12 cellular contexts compared by ENCODE assay signal in the genomic region with DNA sequence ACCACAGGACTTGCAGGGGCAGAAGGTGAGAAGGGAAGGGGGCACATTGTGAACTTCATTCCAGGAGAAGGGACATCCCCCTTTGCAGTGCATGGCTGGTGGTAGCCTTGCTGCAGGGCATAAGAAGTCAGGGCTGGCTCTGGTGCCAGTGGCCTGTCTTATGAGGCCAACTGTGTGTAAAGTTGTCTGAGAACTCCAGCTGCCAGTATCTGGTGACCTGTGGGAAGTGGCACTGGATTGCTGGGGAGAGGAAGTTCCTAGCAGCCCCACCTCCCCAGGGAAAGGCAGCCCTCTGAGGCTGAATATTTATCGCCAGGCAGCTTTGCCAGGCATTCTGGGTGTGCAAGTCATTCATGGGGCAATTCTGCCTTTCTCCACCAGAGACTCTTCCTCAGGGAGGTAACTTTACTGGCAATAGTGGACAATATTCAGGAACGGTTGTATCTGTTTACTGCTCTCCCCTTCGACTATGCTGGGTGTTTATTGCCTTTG. TPM values are rescaled to one million over a fixed set of nuclear protein-coding genes. Genes with fewer than 3 reads are reported as not detected.
DNase-seq lines count a peak whose midpoint lies in the region; ATAC-seq and TF ChIP-seq lines count a peak whose summit lies in the region.
"Had no signal": no experiment of that assay in that cellular context is flagged by ENCODE, and none has a peak within 500 bp of the region (broad histone marks: within the 10 kb centered on the region; RNA-seq: fewer than 3 reads in every experiment).

No MANE protein-coding gene starts in this region.

- peaks cover 15% of the 10 kb centered on the region for H3K4me1 Mint-ChIP-seq in MCF 10A (ENCODE audit: insufficient read depth, unreplicated experiment)

- no peak for TF ChIP-seq EP300 in transverse colon (IDR thresholded peaks at IDR 0.05; ENCODE audit: low read depth)

- TF ChIP-seq POLR2A in breast epithelium (IDR thresholded peaks at IDR 0.05) (no peak), transverse colon (IDR thresholded peaks at IDR 0.05) (no peak)

- H3K9me3 ChIP-seq in breast epithelium (no peaks in the 10 kb centered on the region), transverse colon (no peaks in the 10 kb centered on the region)
- H3K9me3 ChIP-seq: Peyer's patch had no signal

- H3K27me3 ChIP-seq in breast epithelium, result no peaks in the 10 kb centered on the region
- H3K27me3 ChIP-seq in foreskin keratinocyte, result peaks cover 14% of the 10 kb centered on the region
- peaks cover 19% of the 10 kb centered on the region for H3K27me3 ChIP-seq in transverse colon
- H3K27me3 ChIP-seq: Peyer's patch had no signal

- intact Hi-C loops in MCF 10A (cut with micrococcal nuclease) (loop anchor here (5.0 kb wide), 1 partner anchor 217 kb away; a partner anchor contains a TSS), breast epithelium (cut with DNase I; ENCODE audit: low total_unique reads) (no loop called here), transverse colon (cut with DNase I; ENCODE audit: low total_unique reads) (no loop called here)

- H3K27ac ChIP-seq in breast epithelium (no peak overlapping the region), foreskin keratinocyte (no peak overlapping the region), transverse colon (no peak overlapping the region)
- H3K27ac ChIP-seq: Peyer's patch, WERI-Rb-1 had no signal

- no peaks in the 10 kb centered on the region for H3K9me3 Mint-ChIP-seq in MCF 10A (ENCODE audit: unreplicated experiment)

- ATAC-seq in foreskin keratinocyte, result peak; percentile 24

- H3K4me1 ChIP-seq in breast epithelium (no peaks in the 10 kb centered on the region), foreskin keratinocyte (no peaks in the 10 kb centered on the region), transverse colon (no peaks in the 10 kb centered on the region)
- H3K4me1 ChIP-seq: Peyer's patch had no signal

- BruUV-seq in MCF 10A (replicated peaks; lab: Mats Ljungman, UMichigan), result no TSS peak

- DNase-seq in MCF 10A (ENCODE audit: unreplicated experiment), result peak; percentile 13
- DNase-seq in breast epithelium (ENCODE audit: low spot score in 2 of 2), result no peak
- peak; percentile 23 for DNase-seq in NCI-H226
- no peak for DNase-seq in foreskin keratinocyte
- peak; percentile 20 for DNase-seq in transverse colon
- no peak for DNase-seq in hepatic stellate cell (ENCODE audit: low spot score)
- no peak for DNase-seq in DMS79 (lab: John Stamatoyannopoulos, UW)
- no peak for DNase-seq in NCI-H345 treated with DMSO at 0.1 percent for 48 hours (lab: John Stamatoyannopoulos, UW; ENCODE audit: unreplicated experiment)
- DNase-seq: Peyer's patch had no signal

- H3K4me3 ChIP-seq in breast epithelium, result no peak overlapping the region
- H3K4me3 ChIP-seq in transverse colon, result no peak overlapping the region
- H3K4me3 ChIP-seq: lung, Peyer's patch had no signal

- WGBS in transverse colon (ENCODE audit: low coverage in 1 of 2), 2 donors, result 0 to 11% methylated on average over 1 to 3 of the region's 3 CpGs

- no peak overlapping the region for H3K27ac Mint-ChIP-seq in MCF 10A (ENCODE audit: low read depth, unreplicated experiment)

- POLR2A ChIA-PET in MCF 10A (lab: Yijun Ruan, JAX), result no interaction called here

- in situ Hi-C loops in transverse colon (cut with MboI; ENCODE audit: low pct_ligation_motif_present in 1 of 4, low pct_unique_long_range_greater_than_20kb in 1 of 4, low sequenced_read_pairs in 3 of 4), result no loop called here

- H3K36me3 ChIP-seq in breast epithelium (no peaks in the 10 kb centered on the region), transverse colon (no peaks in the 10 kb centered on the region)
- H3K36me3 ChIP-seq: Peyer's patch, WERI-Rb-1 had no signal

- H3K36me3 Mint-ChIP-seq in MCF 10A (ENCODE audit: insufficient read depth, unreplicated experiment), result no peaks in the 10 kb centered on the region

- H3K27me3 Mint-ChIP-seq in MCF 10A (ENCODE audit: insufficient read depth, unreplicated experiment), result peaks cover 28% of the 10 kb centered on the region

- CTCF ChIA-PET in MCF 10A (lab: Yijun Ruan, JAX), result no interaction called here

- H3K4me3 Mint-ChIP-seq in MCF 10A (ENCODE audit: unreplicated experiment), result no peak overlapping the region

- TF ChIP-seq CTCF in MCF 10A (IDR thresholded peaks at IDR 0.05; ENCODE audit: unreplicated experiment) (no peak), breast epithelium (IDR thresholded peaks at IDR 0.05) (no peak), foreskin keratinocyte (conservative IDR thresholded peaks at IDR 0.05) (peak; percentile 11), transverse colon (IDR thresholded peaks at IDR 0.05) (peak in 1 of 5 experiments; percentile 8)

RNA-seq across cellular contexts. Expression of a gene that starts 12.2 kb away (rescaled TPM):
- total RNA-seq in MCF 10A (2022), result not detected in 2 replicates
- not detected for total RNA-seq in breast epithelium
- total RNA-seq in foreskin keratinocyte, result 0.20 TPM in 1 of 2 replicates, not detected in the other
- polyA plus RNA-seq in foreskin keratinocyte, result 0.06 and 0.19 TPM in 2 replicates
- not detected for total RNA-seq in transverse colon
- total RNA-seq: Peyer's patch had no signal
- polyA plus RNA-seq: BJ had no signal

Comparison
In these comparisons a context has a peak if more than half of its experiments do, and no peak if none do; other contexts are left out.
1. DNase-seq: peak in MCF 10A (single experiment), NCI-H226 (single experiment) and transverse colon (single experiment); none in breast epithelium (0 of 2), foreskin keratinocyte (0 of 2), hepatic stellate cell (single experiment), DMS79 (single experiment) and NCI-H345 treated with DMSO at 0.1 percent for 48 hours (single experiment).